In the genomic region with DNA sequence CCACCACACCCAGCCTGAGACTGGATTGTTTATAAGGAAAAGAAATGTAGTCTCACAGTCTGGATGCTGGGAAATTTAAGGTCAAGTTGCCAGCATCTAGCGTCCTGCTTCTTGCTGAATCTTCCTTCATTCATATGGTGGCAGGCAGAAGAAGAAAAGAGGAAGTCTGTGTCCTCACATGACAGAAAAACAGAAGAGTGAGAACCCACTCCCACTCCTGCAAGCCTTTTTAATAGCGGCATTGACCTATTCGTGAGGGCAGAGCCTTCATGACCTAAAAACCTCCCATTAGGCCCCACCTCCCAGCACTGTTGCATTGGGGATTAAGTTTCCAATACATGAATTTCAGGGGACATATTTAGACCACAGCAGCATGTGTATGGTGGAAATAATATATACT, we compare ENCODE assay signal across 22 cellular contexts.
"Had no signal": no experiment of that assay in that cellular context is flagged by ENCODE, and none has a peak within 500 bp of the region (broad histone marks: within the 10 kb centered on the region; RNA-seq: fewer than 3 reads in every experiment).

No MANE protein-coding gene starts in this region.

- DNase-seq: foreskin keratinocyte; head of caudate nucleus; kidney; left colon; mammary epithelial cell; mucosa of descending colon; naive thymus-derived CD8-positive, alpha-beta T cell; psoas muscle; retina; spleen; stimulated activated CD4-positive, alpha-beta T cell treated with anti-CD3 and anti-CD28 coated beads, Interleukin-15, amount 100 ng/mL, for 24 hours; stimulated activated CD4-positive, alpha-beta T cell treated with anti-CD3 and anti-CD28 coated beads, Interleukin-1b, Interleukin-23, amount 100 ng/mL, for 48 hours; stimulated activated CD4-positive, alpha-beta T cell treated with anti-CD3 and anti-CD28 coated beads, Interleukin-4, amount 100 ng/mL, for 24 hours; stimulated activated naive B cell treated with anti-CD40 and anti-IgM and Interleukin-4, amounts not matched to agents 10 μg/mL and 1 μg/mL and 100 μg/mL, for 72 hours; stimulated activated naive CD8-positive, alpha-beta T cell treated with anti-CD3 and anti-CD28 coated beads, Interleukin-15, amount 100 ng/mL, for 72 hours; testis; upper lobe of right lung had no signal

- H2AFZ ChIP-seq: hepatocyte had no signal

- FAIRE-seq: kidney had no signal

- H3K4me3 ChIP-seq: hepatocyte, mucosa of descending colon, psoas muscle, spleen, testis, tibial nerve, upper lobe of right lung, vagina had no signal

- ATAC-seq: foreskin keratinocyte; left colon; mucosa of descending colon; naive thymus-derived CD8-positive, alpha-beta T cell; psoas muscle; sciatic nerve; stimulated activated naive CD8-positive, alpha-beta T cell treated with anti-CD3 and anti-CD28 coated beads, Interleukin-15, amount 100 ng/mL, for 72 hours; upper lobe of right lung had no signal

- H3K27me3 ChIP-seq: foreskin keratinocyte, hepatocyte, neutrophil, spleen, testis, tibial nerve, upper lobe of right lung, vagina had no signal

- H3K27ac ChIP-seq: foreskin keratinocyte, hepatocyte, neutrophil, psoas muscle, spleen, testis, tibial nerve, upper lobe of right lung, vagina had no signal

- H3K79me2 ChIP-seq: hepatocyte had no signal

- H3K4me2 ChIP-seq: hepatocyte had no signal

- H3K4me1 ChIP-seq: foreskin keratinocyte, psoas muscle, spleen, testis, tibial nerve, upper lobe of right lung, vagina had no signal

- H3K9me3 ChIP-seq: mucosa of descending colon, neutrophil, psoas muscle, spleen, testis, tibial nerve, upper lobe of right lung, vagina had no signal

- H3K36me3 ChIP-seq: neutrophil, spleen, tibial nerve, upper lobe of right lung, vagina had no signal
